ENCODE assay signal across 7 cellular contexts in the genomic region with DNA sequence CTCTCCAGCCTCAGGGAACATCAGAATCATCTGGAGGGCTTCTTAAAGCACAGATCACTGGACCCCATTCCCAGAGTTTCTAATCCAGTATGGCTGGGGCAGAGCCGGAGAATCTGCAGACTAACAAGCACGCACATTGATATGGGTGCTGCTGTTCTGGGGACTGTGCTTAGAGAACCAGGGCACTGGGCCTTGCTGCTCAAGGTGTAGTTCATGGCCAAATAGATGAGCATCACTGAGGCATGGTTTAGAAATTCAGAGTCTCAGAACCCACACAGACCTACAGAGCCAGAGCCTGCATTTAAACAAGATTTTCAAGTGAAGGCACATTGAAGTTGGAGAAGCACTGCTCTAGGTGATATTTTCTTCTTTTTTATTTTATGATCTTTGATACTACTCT.
"Had no signal": no experiment of that assay in that cellular context is flagged by ENCODE, and none has a peak within 500 bp of the region (broad histone marks: within the 10 kb centered on the region; RNA-seq: fewer than 3 reads in every experiment).

No MANE protein-coding gene starts in this region.

- H3K27ac ChIP-seq: HL-60 had no signal

- H3K9me3 Mint-ChIP-seq: GM23338, H9, IgD-negative memory B cell had no signal

- H3K27me3 Mint-ChIP-seq: IgD-negative memory B cell had no signal

- H3K4me3 ChIP-seq: GM23338 had no signal

- ATAC-seq: GM23338, HepG2 had no signal

- H3K4me1 Mint-ChIP-seq: GM23338, H9, IgD-negative memory B cell had no signal

- H2AFZ ChIP-seq: GM23338 had no signal

- H3K36me3 Mint-ChIP-seq: IgD-negative memory B cell had no signal

- H3K4me2 ChIP-seq: GM23338 had no signal

- DNase-seq: H9, HCEC 1CT, KG1 had no signal

- H3K4me3 Mint-ChIP-seq: GM23338, H9, IgD-negative memory B cell had no signal

- H3K27ac Mint-ChIP-seq: GM23338, H9, IgD-negative memory B cell had no signal

- FAIRE-seq: HepG2 had no signal
